9 cellular contexts compared by ENCODE assay signal in genomic region chr11:114774599-114775365, GRCh38.
DNase-seq lines count a peak whose midpoint lies in the region; ATAC-seq and TF ChIP-seq lines count a peak whose summit lies in the region.
"Had no signal": no experiment of that assay in that cellular context is flagged by ENCODE, and none has a peak within 500 bp of the region (broad histone marks: within the 10 kb centered on the region; RNA-seq: fewer than 3 reads in every experiment).

No MANE protein-coding gene starts in this region.

- TF ChIP-seq CTCF in mesothelial cell of epicardium (IDR thresholded peaks at IDR 0.05; ENCODE audit: unreplicated experiment) = peak; percentile 78

- H3K36me3 ChIP-seq in CD8-positive, alpha-beta memory T cell (ENCODE audit: insufficient read depth, low read length) = no peaks in the 10 kb centered on the region

- DNase-seq in DMS53 (lab: John Stamatoyannopoulos, UW) (peak; percentile 86), NCI-H82 treated with DMSO at 0.1 percent for 48 hours (lab: John Stamatoyannopoulos, UW; ENCODE audit: unreplicated experiment) (peak; percentile 71), dermis blood vessel endothelial cell (peak; percentile 40), mesothelial cell of epicardium (ENCODE audit: low spot score in 2 of 2, unreplicated experiment in 2 of 2) (peak; percentile 52 to 79)
- no peak for DNase-seq in activated T-helper 2 cell treated with anti-CD3 and anti-CD28 coated beads, Interferon-gamma antibody, Interleukin-2, Interleukin-4, amounts not matched to agents 10 μg/mL and 5 μg/mL and 100 μg/mL, durations not matched to agents 14 hours and 24 hours and 36 hours (ENCODE audit: low spot score)
- no peak for DNase-seq in CD8-positive, alpha-beta memory T cell

- intact Hi-C loops in activated T-helper 2 cell treated with anti-CD3 and anti-CD28 coated beads, Interferon-gamma antibody, Interleukin-2, Interleukin-4, amounts not matched to agents 10 μg/mL and 5 μg/mL and 100 μg/mL, durations not matched to agents 14 hours and 24 hours and 36 hours (cut with micrococcal nuclease) = loop anchor here (10.0 kb wide), 1 partner anchor 1450 kb away; no protein-coding TSS in a partner anchor

- POLR2A ChIA-PET in CD8-positive, alpha-beta memory T cell (lab: Charles Lee) = no interaction called here

- no peak overlapping the region for H3K27ac Mint-ChIP-seq in mesothelial cell of epicardium
- H3K27ac Mint-ChIP-seq in activated T-helper 2 cell treated with anti-CD3 and anti-CD28 coated beads, Interferon-gamma antibody, Interleukin-2, Interleukin-4, amounts not matched to agents 10 μg/mL and 5 μg/mL and 100 μg/mL, durations not matched to agents 14 hours and 24 hours and 36 hours = no peak overlapping the region
- H3K27ac Mint-ChIP-seq in CD8-positive, alpha-beta memory T cell = no peak overlapping the region

- H3K36me3 Mint-ChIP-seq in mesothelial cell of epicardium = no peaks in the 10 kb centered on the region
- H3K36me3 Mint-ChIP-seq in activated T-helper 2 cell treated with anti-CD3 and anti-CD28 coated beads, Interferon-gamma antibody, Interleukin-2, Interleukin-4, amounts not matched to agents 10 μg/mL and 5 μg/mL and 100 μg/mL, durations not matched to agents 14 hours and 24 hours and 36 hours (ENCODE audit: low read depth) = no peaks in the 10 kb centered on the region
- no peaks in the 10 kb centered on the region for H3K36me3 Mint-ChIP-seq in CD8-positive, alpha-beta memory T cell

- peaks cover 21% of the 10 kb centered on the region for H3K4me1 Mint-ChIP-seq in mesothelial cell of epicardium
- peaks cover 3% of the 10 kb centered on the region for H3K4me1 Mint-ChIP-seq in activated T-helper 2 cell treated with anti-CD3 and anti-CD28 coated beads, Interferon-gamma antibody, Interleukin-2, Interleukin-4, amounts not matched to agents 10 μg/mL and 5 μg/mL and 100 μg/mL, durations not matched to agents 14 hours and 24 hours and 36 hours (ENCODE audit: low read depth)
- H3K4me1 Mint-ChIP-seq in CD8-positive, alpha-beta memory T cell = no peaks in the 10 kb centered on the region

- ATAC-seq in HG02798 (IDR thresholded peaks at IDR 0.05; ENCODE audit: poor library complexity, unreplicated experiment) (peak; percentile 60), HG03045 (IDR thresholded peaks at IDR 0.05; ENCODE audit: unreplicated experiment) (no peak)

- H3K27ac ChIP-seq in CD8-positive, alpha-beta memory T cell (ENCODE audit: low read depth, low read length) = no peak overlapping the region
- H3K27ac ChIP-seq: parathyroid adenoma had no signal

- no peaks in the 10 kb centered on the region for H3K9me3 Mint-ChIP-seq in mesothelial cell of epicardium
- H3K9me3 Mint-ChIP-seq in activated T-helper 2 cell treated with anti-CD3 and anti-CD28 coated beads, Interferon-gamma antibody, Interleukin-2, Interleukin-4, amounts not matched to agents 10 μg/mL and 5 μg/mL and 100 μg/mL, durations not matched to agents 14 hours and 24 hours and 36 hours = no peaks in the 10 kb centered on the region
- no peaks in the 10 kb centered on the region for H3K9me3 Mint-ChIP-seq in CD8-positive, alpha-beta memory T cell

- peaks cover 50% of the 10 kb centered on the region for H3K27me3 Mint-ChIP-seq in mesothelial cell of epicardium (ENCODE audit: low read depth)
- no peaks in the 10 kb centered on the region for H3K27me3 Mint-ChIP-seq in activated T-helper 2 cell treated with anti-CD3 and anti-CD28 coated beads, Interferon-gamma antibody, Interleukin-2, Interleukin-4, amounts not matched to agents 10 μg/mL and 5 μg/mL and 100 μg/mL, durations not matched to agents 14 hours and 24 hours and 36 hours (ENCODE audit: low read depth)
- peaks cover 2 to 7% of the 10 kb centered on the region in 2 donors for H3K27me3 Mint-ChIP-seq in CD8-positive, alpha-beta memory T cell

- H3K4me3 ChIP-seq in CD8-positive, alpha-beta memory T cell (ENCODE audit: low read length) = no peak overlapping the region

- CTCF ChIA-PET in CD8-positive, alpha-beta memory T cell (lab: Charles Lee) = no interaction called here

- no peak overlapping the region for H3K4me3 Mint-ChIP-seq in mesothelial cell of epicardium
- no peak overlapping the region for H3K4me3 Mint-ChIP-seq in activated T-helper 2 cell treated with anti-CD3 and anti-CD28 coated beads, Interferon-gamma antibody, Interleukin-2, Interleukin-4, amounts not matched to agents 10 μg/mL and 5 μg/mL and 100 μg/mL, durations not matched to agents 14 hours and 24 hours and 36 hours (ENCODE audit: low read depth)
- no peak overlapping the region for H3K4me3 Mint-ChIP-seq in CD8-positive, alpha-beta memory T cell

- no peaks in the 10 kb centered on the region for H3K4me1 ChIP-seq in CD8-positive, alpha-beta memory T cell (ENCODE audit: insufficient read depth, low read length)
- H3K4me1 ChIP-seq: parathyroid adenoma had no signal

- no peaks in the 10 kb centered on the region for H3K9me3 ChIP-seq in CD8-positive, alpha-beta memory T cell (ENCODE audit: low read length)

- no peaks in the 10 kb centered on the region for H3K27me3 ChIP-seq in CD8-positive, alpha-beta memory T cell (ENCODE audit: insufficient read depth, low read length, poor library complexity, severe bottlenecking)

Comparison
In these comparisons a context has a peak if more than half of its experiments do, and no peak if none do; other contexts are left out.
1. DNase-seq: peak in DMS53 (single experiment), NCI-H82 treated with DMSO at 0.1 percent for 48 hours (single experiment), dermis blood vessel endothelial cell (single experiment) and mesothelial cell of epicardium (2 of 2); none in activated T-helper 2 cell treated with anti-CD3 and anti-CD28 coated beads, Interferon-gamma antibody, Interleukin-2, Interleukin-4, amounts not matched to agents 10 μg/mL and 5 μg/mL and 100 μg/mL, durations not matched to agents 14 hours and 24 hours and 36 hours (single experiment) and CD8-positive, alpha-beta memory T cell (0 of 5).